Comparison of ENCODE assay signal across 13 cellular contexts in the genomic region with DNA sequence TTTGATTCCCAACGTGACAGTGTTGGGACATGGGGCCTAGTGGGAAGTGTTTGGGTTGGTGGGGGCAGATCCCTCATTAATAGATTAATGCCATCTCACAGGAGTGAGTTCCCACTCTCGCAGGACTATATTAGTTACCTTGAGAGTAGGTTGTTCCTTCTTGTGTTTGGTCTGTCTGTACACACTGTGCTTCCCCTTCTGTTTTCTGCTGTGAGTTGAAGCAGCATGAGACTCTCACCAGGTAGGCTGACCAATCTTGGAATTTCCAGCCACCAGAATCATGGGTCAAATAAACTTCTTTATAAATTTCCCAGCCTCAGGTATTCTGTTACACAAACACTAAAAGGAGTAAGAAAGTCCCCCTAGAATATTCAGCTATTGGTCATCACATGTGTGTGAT.
A peak's percentile ranks its signal among the peaks of the same experiment; 100 is the strongest.
DNase-seq lines count a peak whose midpoint lies in the region; ATAC-seq and TF ChIP-seq lines count a peak whose summit lies in the region.
"Had no signal": no experiment of that assay in that cellular context is flagged by ENCODE, and none has a peak within 500 bp of the region (broad histone marks: within the 10 kb centered on the region; RNA-seq: fewer than 3 reads in every experiment).

No MANE protein-coding gene starts in this region.

- peak overlapping the region; percentile 93; the same call in 1 of the 2 replicates for H3K27ac ChIP-seq in Karpas-422 (ENCODE audit: low read length)
- no peak overlapping the region for H3K27ac ChIP-seq in endodermal cell (ENCODE audit: low read depth, low read length)
- no peak overlapping the region for H3K27ac ChIP-seq in GM23338 (ENCODE audit: low read depth)

- H3K9me2 ChIP-seq in Karpas-422 (replicated peaks; ENCODE audit: insufficient read depth, low read length) (no peaks in the 10 kb centered on the region), GM23338 (ENCODE audit: insufficient read depth) (no peaks in the 10 kb centered on the region)

- intact Hi-C loops in activated T-helper 2 cell treated with anti-CD3 and anti-CD28 coated beads, Interferon-gamma antibody, Interleukin-2, Interleukin-4, amounts not matched to agents 10 μg/mL and 5 μg/mL and 100 μg/mL, durations not matched to agents 14 hours and 24 hours and 36 hours (cut with micrococcal nuclease), result no loop called here

- H3K36me3 Mint-ChIP-seq in endodermal cell (ENCODE audit: low read depth), result peaks cover 2% of the 10 kb centered on the region
- H3K36me3 Mint-ChIP-seq in activated T-helper 2 cell treated with anti-CD3 and anti-CD28 coated beads, Interferon-gamma antibody, Interleukin-2, Interleukin-4, amounts not matched to agents 10 μg/mL and 5 μg/mL and 100 μg/mL, durations not matched to agents 14 hours and 24 hours and 36 hours (ENCODE audit: low read depth), result no peaks in the 10 kb centered on the region
- H3K36me3 Mint-ChIP-seq in GM23338 (ENCODE audit: low read depth), result no peaks in the 10 kb centered on the region
- H3K36me3 Mint-ChIP-seq: CD4-positive, CD25-positive, alpha-beta regulatory T cell had no signal

- in situ Hi-C loops in HAP-1 (cut with MboI; ENCODE audit: low sequenced_read_pairs), result no loop called here

- ATAC-seq in GM23338, result no peak
- ATAC-seq: GM12878, K562 had no signal

- H3K36me3 ChIP-seq in Karpas-422 (ENCODE audit: insufficient read depth, low read length), result no peaks in the 10 kb centered on the region
- no peaks in the 10 kb centered on the region for H3K36me3 ChIP-seq in endodermal cell (ENCODE audit: control insufficient read depth, insufficient read depth, low read length)
- H3K36me3 ChIP-seq in HAP-1 (replicated peaks), result no peaks in the 10 kb centered on the region
- H3K36me3 ChIP-seq in GM23338 (ENCODE audit: insufficient read depth), result no peaks in the 10 kb centered on the region

- DNase-seq in GM12865 (ENCODE audit: low read depth) (peak; percentile 17), Karpas-422 (no peak), endodermal cell (no peak), renal cortical epithelial cell (ENCODE audit: low read depth) (peak; percentile 7), HAP-1 (ENCODE audit: low spot score in 2 of 2) (no peak), medulla oblongata (ENCODE audit: extremely low spot score) (no peak), GM23338 (ENCODE audit: low spot score) (no peak)
- DNase-seq in activated T-helper 2 cell treated with anti-CD3 and anti-CD28 coated beads, Interferon-gamma antibody, Interleukin-2, Interleukin-4, amounts not matched to agents 10 μg/mL and 5 μg/mL and 100 μg/mL, durations not matched to agents 14 hours and 24 hours and 36 hours (ENCODE audit: low spot score), result no peak
- DNase-seq: CD4-positive, CD25-positive, alpha-beta regulatory T cell; HCEC 1CT; HFFc6 had no signal

- H3K27ac Mint-ChIP-seq in endodermal cell, result peak overlapping the region; percentile 65
- H3K27ac Mint-ChIP-seq in activated T-helper 2 cell treated with anti-CD3 and anti-CD28 coated beads, Interferon-gamma antibody, Interleukin-2, Interleukin-4, amounts not matched to agents 10 μg/mL and 5 μg/mL and 100 μg/mL, durations not matched to agents 14 hours and 24 hours and 36 hours, result no peak overlapping the region
- no peak overlapping the region for H3K27ac Mint-ChIP-seq in GM23338
- H3K27ac Mint-ChIP-seq: CD4-positive, CD25-positive, alpha-beta regulatory T cell; HFFc6 had no signal

- H3K4me1 Mint-ChIP-seq in endodermal cell (peaks cover 52% of the 10 kb centered on the region), GM23338 (peaks cover 29% of the 10 kb centered on the region)
- no peaks in the 10 kb centered on the region for H3K4me1 Mint-ChIP-seq in activated T-helper 2 cell treated with anti-CD3 and anti-CD28 coated beads, Interferon-gamma antibody, Interleukin-2, Interleukin-4, amounts not matched to agents 10 μg/mL and 5 μg/mL and 100 μg/mL, durations not matched to agents 14 hours and 24 hours and 36 hours (ENCODE audit: low read depth)
- H3K4me1 Mint-ChIP-seq: CD4-positive, CD25-positive, alpha-beta regulatory T cell had no signal

- H3K9me3 Mint-ChIP-seq in endodermal cell (no peaks in the 10 kb centered on the region), GM23338 (no peaks in the 10 kb centered on the region)
- no peaks in the 10 kb centered on the region for H3K9me3 Mint-ChIP-seq in activated T-helper 2 cell treated with anti-CD3 and anti-CD28 coated beads, Interferon-gamma antibody, Interleukin-2, Interleukin-4, amounts not matched to agents 10 μg/mL and 5 μg/mL and 100 μg/mL, durations not matched to agents 14 hours and 24 hours and 36 hours

- WGBS in endodermal cell (ENCODE audit: insufficient coverage in 1 of 2, insufficient read length in 1 of 2), 2 experiments, result 88 to 100% methylated on average over 1 to 2 of the region's 2 CpGs

- H4K20me1 ChIP-seq in Karpas-422 (ENCODE audit: insufficient read depth, low read depth, low read length), result no peaks in the 10 kb centered on the region
- H4K20me1 ChIP-seq in GM23338 (replicated peaks; ENCODE audit: insufficient read depth), result no peaks in the 10 kb centered on the region; the same call in 1 of the 2 replicates

- H3F3A ChIP-seq in GM23338 (replicated peaks; ENCODE audit: low read depth), result no peaks in the 10 kb centered on the region

- H3K9ac ChIP-seq in Karpas-422 (ENCODE audit: low read length), result no peak overlapping the region
- no peak overlapping the region for H3K9ac ChIP-seq in endodermal cell (ENCODE audit: extremely low read depth, low read length, poor library complexity, severe bottlenecking)

- H3K4me1 ChIP-seq in Karpas-422 (ENCODE audit: low read length) (peaks cover 58% of the 10 kb centered on the region), endodermal cell (ENCODE audit: control insufficient read depth, insufficient read depth, low read length) (peaks cover 31% of the 10 kb centered on the region), HAP-1 (no peaks in the 10 kb centered on the region), GM23338 (ENCODE audit: insufficient read depth) (peaks cover 18% of the 10 kb centered on the region; the same call in 1 of the 2 replicates)

- H3K27me3 ChIP-seq in Karpas-422 (ENCODE audit: low read length), result no peaks in the 10 kb centered on the region
- no peaks in the 10 kb centered on the region for H3K27me3 ChIP-seq in endodermal cell (ENCODE audit: control insufficient read depth, insufficient read depth, low read length, poor library complexity, severe bottlenecking)
- no peaks in the 10 kb centered on the region for H3K27me3 ChIP-seq in HAP-1 (ENCODE audit: low read depth)
- H3K27me3 ChIP-seq in GM23338 (ENCODE audit: insufficient read depth), result no peaks in the 10 kb centered on the region

- no peak overlapping the region for H3K4me3 ChIP-seq in GM12865 (ENCODE audit: low read depth, low read length)
- H3K4me3 ChIP-seq in Karpas-422 (ENCODE audit: low read length), result no peak overlapping the region
- H3K4me3 ChIP-seq in endodermal cell (ENCODE audit: low read length), result peak overlapping the region; percentile 2
- no peak overlapping the region for H3K4me3 ChIP-seq in HAP-1
- H3K4me3 ChIP-seq in GM23338, result no peak overlapping the region
- H3K4me3 ChIP-seq: GM12878, K562 had no signal

- H2AFZ ChIP-seq in Karpas-422 (ENCODE audit: low read length) (no peak overlapping the region), GM23338 (no peak overlapping the region)

- H3K4me2 ChIP-seq in Karpas-422 (ENCODE audit: low read depth, low read length, poor library complexity, severe bottlenecking) (peak overlapping the region; percentile 72), GM23338 (no peak overlapping the region)

- H3K27me3 Mint-ChIP-seq in endodermal cell (ENCODE audit: insufficient read depth) (no peaks in the 10 kb centered on the region), GM23338 (ENCODE audit: insufficient read depth, low read depth, poor library complexity) (peaks cover 7% of the 10 kb centered on the region)
- peaks cover 3% of the 10 kb centered on the region for H3K27me3 Mint-ChIP-seq in activated T-helper 2 cell treated with anti-CD3 and anti-CD28 coated beads, Interferon-gamma antibody, Interleukin-2, Interleukin-4, amounts not matched to agents 10 μg/mL and 5 μg/mL and 100 μg/mL, durations not matched to agents 14 hours and 24 hours and 36 hours (ENCODE audit: low read depth)

- H3K79me2 ChIP-seq in Karpas-422 (ENCODE audit: low read length), result no peaks in the 10 kb centered on the region
- H3K79me2 ChIP-seq in GM23338 (replicated peaks; ENCODE audit: insufficient read depth), result no peaks in the 10 kb centered on the region

- H3K4me3 Mint-ChIP-seq in endodermal cell (no peak overlapping the region), GM23338 (no peak overlapping the region)
- H3K4me3 Mint-ChIP-seq in activated T-helper 2 cell treated with anti-CD3 and anti-CD28 coated beads, Interferon-gamma antibody, Interleukin-2, Interleukin-4, amounts not matched to agents 10 μg/mL and 5 μg/mL and 100 μg/mL, durations not matched to agents 14 hours and 24 hours and 36 hours (ENCODE audit: low read depth), result no peak overlapping the region
- H3K4me3 Mint-ChIP-seq: CD4-positive, CD25-positive, alpha-beta regulatory T cell; HFFc6 had no signal

- H3K9me3 ChIP-seq in Karpas-422 (ENCODE audit: low read length) (no peaks in the 10 kb centered on the region), endodermal cell (ENCODE audit: control insufficient read depth, low read length) (no peaks in the 10 kb centered on the region), HAP-1 (no peaks in the 10 kb centered on the region)

- no peak for TF ChIP-seq CTCF in GM12865 (IDR thresholded peaks at IDR 0.05; ENCODE audit: insufficient read depth, low read depth, low read length, missing control alignments)
- no peak for TF ChIP-seq CTCF in endodermal cell (conservative IDR thresholded peaks at IDR 0.05)
- TF ChIP-seq CTCF in GM23338 (conservative IDR thresholded peaks at IDR 0.05; ENCODE audit: low read depth in 2 of 2), result no peak

TF ChIP-seq in GM23338, 12 proteins besides CTCF, POLR2A, EP300 and RAD21 (continues in another document):
- TF ChIP-seq STAT1 (IDR thresholded peaks at IDR 0.05; ENCODE audit: unreplicated experiment), result no peak
- TF ChIP-seq, protein P1, sequence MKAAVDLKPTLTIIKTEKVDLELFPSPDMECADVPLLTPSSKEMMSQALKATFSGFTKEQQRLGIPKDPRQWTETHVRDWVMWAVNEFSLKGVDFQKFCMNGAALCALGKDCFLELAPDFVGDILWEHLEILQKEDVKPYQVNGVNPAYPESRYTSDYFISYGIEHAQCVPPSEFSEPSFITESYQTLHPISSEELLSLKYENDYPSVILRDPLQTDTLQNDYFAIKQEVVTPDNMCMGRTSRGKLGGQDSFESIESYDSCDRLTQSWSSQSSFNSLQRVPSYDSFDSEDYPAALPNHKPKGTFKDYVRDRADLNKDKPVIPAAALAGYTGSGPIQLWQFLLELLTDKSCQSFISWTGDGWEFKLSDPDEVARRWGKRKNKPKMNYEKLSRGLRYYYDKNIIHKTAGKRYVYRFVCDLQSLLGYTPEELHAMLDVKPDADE (IDR thresholded peaks at IDR 0.05), result no peak

Comparison
In these comparisons a context has a peak if more than half of its experiments do, and no peak if none do; other contexts are left out.
1. DNase-seq: peak in GM12865 (single experiment) and renal cortical epithelial cell (single experiment); none in Karpas-422 (single experiment), endodermal cell (single experiment), activated T-helper 2 cell treated with anti-CD3 and anti-CD28 coated beads, Interferon-gamma antibody, Interleukin-2, Interleukin-4, amounts not matched to agents 10 μg/mL and 5 μg/mL and 100 μg/mL, durations not matched to agents 14 hours and 24 hours and 36 hours (single experiment), HAP-1 (0 of 2), medulla oblongata (single experiment) and GM23338 (single experiment).